In the genomic region with DNA sequence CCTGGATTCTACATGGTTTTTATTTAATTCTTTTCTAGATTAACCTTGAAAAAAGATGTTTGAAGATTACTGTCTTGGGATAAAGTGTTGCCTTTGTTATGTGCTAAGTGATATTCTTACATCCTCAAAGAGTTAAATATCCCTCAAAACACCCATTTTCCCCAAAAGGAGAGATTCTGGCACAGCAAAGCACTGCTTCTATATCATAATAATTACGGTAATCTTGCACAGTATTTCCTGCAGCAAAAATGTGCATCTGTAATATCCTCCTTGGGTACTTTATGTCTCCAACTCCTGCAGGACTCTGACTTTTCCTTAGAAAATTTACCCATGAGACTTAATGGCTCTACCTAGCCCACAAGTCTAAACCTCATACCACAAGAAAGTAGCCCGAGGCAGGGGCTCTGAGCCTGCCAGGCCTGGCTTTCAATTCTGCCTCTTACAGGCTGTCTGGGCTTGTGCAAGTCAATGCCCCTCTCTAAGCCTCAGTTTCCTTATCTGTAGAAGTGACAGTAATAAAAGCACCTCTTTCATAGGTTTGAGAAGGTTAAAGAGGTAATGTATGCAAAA, we compare ENCODE assay signal across 1 cellular context.
A peak's percentile ranks its signal among the peaks of the same experiment; 100 is the strongest.
TF ChIP-seq lines count a peak whose summit lies in the region.

No MANE protein-coding gene starts in this region.

TF ChIP-seq in K562, 482 proteins besides CTCF, POLR2A, EP300 and RAD21:
- TF ChIP-seq, protein P1, sequence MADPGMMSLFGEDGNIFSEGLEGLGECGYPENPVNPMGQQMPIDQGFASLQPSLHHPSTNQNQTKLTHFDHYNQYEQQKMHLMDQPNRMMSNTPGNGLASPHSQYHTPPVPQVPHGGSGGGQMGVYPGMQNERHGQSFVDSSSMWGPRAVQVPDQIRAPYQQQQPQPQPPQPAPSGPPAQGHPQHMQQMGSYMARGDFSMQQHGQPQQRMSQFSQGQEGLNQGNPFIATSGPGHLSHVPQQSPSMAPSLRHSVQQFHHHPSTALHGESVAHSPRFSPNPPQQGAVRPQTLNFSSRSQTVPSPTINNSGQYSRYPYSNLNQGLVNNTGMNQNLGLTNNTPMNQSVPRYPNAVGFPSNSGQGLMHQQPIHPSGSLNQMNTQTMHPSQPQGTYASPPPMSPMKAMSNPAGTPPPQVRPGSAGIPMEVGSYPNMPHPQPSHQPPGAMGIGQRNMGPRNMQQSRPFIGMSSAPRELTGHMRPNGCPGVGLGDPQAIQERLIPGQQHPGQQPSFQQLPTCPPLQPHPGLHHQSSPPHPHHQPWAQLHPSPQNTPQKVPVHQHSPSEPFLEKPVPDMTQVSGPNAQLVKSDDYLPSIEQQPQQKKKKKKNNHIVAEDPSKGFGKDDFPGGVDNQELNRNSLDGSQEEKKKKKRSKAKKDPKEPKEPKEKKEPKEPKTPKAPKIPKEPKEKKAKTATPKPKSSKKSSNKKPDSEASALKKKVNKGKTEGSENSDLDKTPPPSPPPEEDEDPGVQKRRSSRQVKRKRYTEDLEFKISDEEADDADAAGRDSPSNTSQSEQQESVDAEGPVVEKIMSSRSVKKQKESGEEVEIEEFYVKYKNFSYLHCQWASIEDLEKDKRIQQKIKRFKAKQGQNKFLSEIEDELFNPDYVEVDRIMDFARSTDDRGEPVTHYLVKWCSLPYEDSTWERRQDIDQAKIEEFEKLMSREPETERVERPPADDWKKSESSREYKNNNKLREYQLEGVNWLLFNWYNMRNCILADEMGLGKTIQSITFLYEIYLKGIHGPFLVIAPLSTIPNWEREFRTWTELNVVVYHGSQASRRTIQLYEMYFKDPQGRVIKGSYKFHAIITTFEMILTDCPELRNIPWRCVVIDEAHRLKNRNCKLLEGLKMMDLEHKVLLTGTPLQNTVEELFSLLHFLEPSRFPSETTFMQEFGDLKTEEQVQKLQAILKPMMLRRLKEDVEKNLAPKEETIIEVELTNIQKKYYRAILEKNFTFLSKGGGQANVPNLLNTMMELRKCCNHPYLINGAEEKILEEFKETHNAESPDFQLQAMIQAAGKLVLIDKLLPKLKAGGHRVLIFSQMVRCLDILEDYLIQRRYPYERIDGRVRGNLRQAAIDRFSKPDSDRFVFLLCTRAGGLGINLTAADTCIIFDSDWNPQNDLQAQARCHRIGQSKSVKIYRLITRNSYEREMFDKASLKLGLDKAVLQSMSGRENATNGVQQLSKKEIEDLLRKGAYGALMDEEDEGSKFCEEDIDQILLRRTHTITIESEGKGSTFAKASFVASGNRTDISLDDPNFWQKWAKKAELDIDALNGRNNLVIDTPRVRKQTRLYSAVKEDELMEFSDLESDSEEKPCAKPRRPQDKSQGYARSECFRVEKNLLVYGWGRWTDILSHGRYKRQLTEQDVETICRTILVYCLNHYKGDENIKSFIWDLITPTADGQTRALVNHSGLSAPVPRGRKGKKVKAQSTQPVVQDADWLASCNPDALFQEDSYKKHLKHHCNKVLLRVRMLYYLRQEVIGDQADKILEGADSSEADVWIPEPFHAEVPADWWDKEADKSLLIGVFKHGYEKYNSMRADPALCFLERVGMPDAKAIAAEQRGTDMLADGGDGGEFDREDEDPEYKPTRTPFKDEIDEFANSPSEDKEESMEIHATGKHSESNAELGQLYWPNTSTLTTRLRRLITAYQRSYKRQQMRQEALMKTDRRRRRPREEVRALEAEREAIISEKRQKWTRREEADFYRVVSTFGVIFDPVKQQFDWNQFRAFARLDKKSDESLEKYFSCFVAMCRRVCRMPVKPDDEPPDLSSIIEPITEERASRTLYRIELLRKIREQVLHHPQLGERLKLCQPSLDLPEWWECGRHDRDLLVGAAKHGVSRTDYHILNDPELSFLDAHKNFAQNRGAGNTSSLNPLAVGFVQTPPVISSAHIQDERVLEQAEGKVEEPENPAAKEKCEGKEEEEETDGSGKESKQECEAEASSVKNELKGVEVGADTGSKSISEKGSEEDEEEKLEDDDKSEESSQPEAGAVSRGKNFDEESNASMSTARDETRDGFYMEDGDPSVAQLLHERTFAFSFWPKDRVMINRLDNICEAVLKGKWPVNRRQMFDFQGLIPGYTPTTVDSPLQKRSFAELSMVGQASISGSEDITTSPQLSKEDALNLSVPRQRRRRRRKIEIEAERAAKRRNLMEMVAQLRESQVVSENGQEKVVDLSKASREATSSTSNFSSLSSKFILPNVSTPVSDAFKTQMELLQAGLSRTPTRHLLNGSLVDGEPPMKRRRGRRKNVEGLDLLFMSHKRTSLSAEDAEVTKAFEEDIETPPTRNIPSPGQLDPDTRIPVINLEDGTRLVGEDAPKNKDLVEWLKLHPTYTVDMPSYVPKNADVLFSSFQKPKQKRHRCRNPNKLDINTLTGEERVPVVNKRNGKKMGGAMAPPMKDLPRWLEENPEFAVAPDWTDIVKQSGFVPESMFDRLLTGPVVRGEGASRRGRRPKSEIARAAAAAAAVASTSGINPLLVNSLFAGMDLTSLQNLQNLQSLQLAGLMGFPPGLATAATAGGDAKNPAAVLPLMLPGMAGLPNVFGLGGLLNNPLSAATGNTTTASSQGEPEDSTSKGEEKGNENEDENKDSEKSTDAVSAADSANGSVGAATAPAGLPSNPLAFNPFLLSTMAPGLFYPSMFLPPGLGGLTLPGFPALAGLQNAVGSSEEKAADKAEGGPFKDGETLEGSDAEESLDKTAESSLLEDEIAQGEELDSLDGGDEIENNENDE (IDR thresholded peaks at IDR 0.05; ENCODE audit: low read depth, low read length), result peak; percentile 95
- no peak for TF ChIP-seq EHMT2 (IDR thresholded peaks at IDR 0.05)
TF ChIP-seq in K562: peak in this region for 1.
